8 cellular contexts compared by ENCODE assay signal in the genomic region with DNA sequence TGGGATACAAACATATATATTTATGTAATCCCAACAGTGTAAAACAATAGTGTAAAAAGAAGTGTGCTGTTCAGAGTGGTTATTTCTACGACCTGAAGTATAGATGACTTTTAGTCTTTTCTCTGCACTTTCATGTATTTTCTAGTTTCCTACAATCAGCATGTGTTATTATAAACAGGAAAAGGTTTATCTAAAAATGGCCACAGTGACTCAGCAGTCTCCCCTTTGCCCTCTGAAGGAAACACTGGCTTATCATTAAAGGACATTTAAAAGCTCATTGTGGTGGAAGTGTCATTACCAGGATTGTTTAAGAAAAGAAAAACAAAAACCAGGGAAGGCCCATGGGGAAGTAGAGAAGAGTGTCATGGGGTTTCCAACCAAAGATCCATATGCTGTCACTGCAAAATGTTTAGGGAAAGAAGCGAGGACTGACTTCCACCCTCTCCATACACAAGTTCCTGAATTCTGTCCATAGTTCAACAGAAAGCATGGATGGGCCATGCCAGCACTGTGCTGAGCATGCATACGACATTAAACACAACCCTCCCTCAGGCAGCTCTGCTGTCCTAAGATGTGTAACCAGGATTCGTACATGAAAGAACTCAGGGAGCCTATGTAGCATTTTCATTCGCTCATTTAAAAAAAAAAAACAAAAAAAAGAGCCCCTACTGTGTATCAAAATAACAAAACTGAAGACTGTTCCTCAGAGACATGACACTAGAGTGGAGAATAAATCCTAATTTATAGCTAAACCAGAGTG. TPM values are rescaled to one million over a fixed set of nuclear protein-coding genes. Genes with fewer than 3 reads are reported as not detected.
DNase-seq lines count a peak whose midpoint lies in the region; ATAC-seq and TF ChIP-seq lines count a peak whose summit lies in the region.

No MANE protein-coding gene starts in this region.

- TF ChIP-seq CTCF in heart right ventricle (IDR thresholded peaks at IDR 0.05) (no peak), RWPE1 (conservative IDR thresholded peaks at IDR 0.05; ENCODE audit: low read depth) (no peak)

- peaks cover 0 to 58% (median 9%) of the 10 kb centered on the region in 9 donors for H3K36me3 ChIP-seq in heart right ventricle

- H3K9me3 Mint-ChIP-seq in T-helper 2 cell treated with Interferon-gamma antibody and Interleukin-4, amounts not matched to agents 5 μg/mL and 100 μg/mL, for 36 hours = peaks cover 49% of the 10 kb centered on the region

- DNase-seq in Daoy (ENCODE audit: low read depth) (peak; percentile 44), heart right ventricle (peak in 1 of 2 donors; percentile 41), AG08395 (ENCODE audit: low spot score) (no peak), RWPE1 (ENCODE audit: low spot score) (no peak)
- no peak for DNase-seq in T-helper 2 cell treated with Interferon-gamma antibody and Interleukin-4, amounts not matched to agents 5 μg/mL and 100 μg/mL, for 36 hours (ENCODE audit: low spot score)
- no peak for DNase-seq in stimulated activated naive CD8-positive, alpha-beta T cell treated with anti-CD3 and anti-CD28 coated beads, Interleukin-15, Interleukin-2, amounts not matched to agents 100 U/mL and 50 U/mL, for 24 hours

- intact Hi-C loops in heart right ventricle (cut with DNase I) = loop anchor here in 5 of 10 donors (5.0 to 10.0 kb wide), 5 partner anchors 165 to 513 kb away; a partner anchor contains a TSS

- H3K4me1 ChIP-seq in heart right ventricle = peaks cover 26 to 73% (median 66%) of the 10 kb centered on the region in 9 donors

- peak; percentile 45 for ATAC-seq in HG02623 (IDR thresholded peaks at IDR 0.05; ENCODE audit: unreplicated experiment)
- ATAC-seq in heart right ventricle = peak in 7 of 8 donors; percentile 25 to 73 (median 63)
- peak; percentile 42 for ATAC-seq in stimulated activated naive CD8-positive, alpha-beta T cell treated with anti-CD3 and anti-CD28 coated beads, Interleukin-15, Interleukin-2, amounts not matched to agents 100 U/mL and 50 U/mL, for 24 hours
- no peak for ATAC-seq in HG02571 (IDR thresholded peaks at IDR 0.05; ENCODE audit: unreplicated experiment)

- H3K4me1 Mint-ChIP-seq in T-helper 2 cell treated with Interferon-gamma antibody and Interleukin-4, amounts not matched to agents 5 μg/mL and 100 μg/mL, for 36 hours (ENCODE audit: low read depth) = peaks cover 25% of the 10 kb centered on the region

- peaks cover 86% of the 10 kb centered on the region for H3K36me3 Mint-ChIP-seq in T-helper 2 cell treated with Interferon-gamma antibody and Interleukin-4, amounts not matched to agents 5 μg/mL and 100 μg/mL, for 36 hours (ENCODE audit: low read depth)

- H3K4me3 ChIP-seq in heart right ventricle = peak overlapping the region in 1 of 10 donors; percentile 20

- 57 to 66% methylated on average over 5 of the region's 5 CpGs for WGBS in heart right ventricle, 2 donors

- H3K27ac Mint-ChIP-seq in T-helper 2 cell treated with Interferon-gamma antibody and Interleukin-4, amounts not matched to agents 5 μg/mL and 100 μg/mL, for 36 hours = peak overlapping the region; percentile 50

- peak overlapping the region; percentile 37 for H3K4me3 Mint-ChIP-seq in T-helper 2 cell treated with Interferon-gamma antibody and Interleukin-4, amounts not matched to agents 5 μg/mL and 100 μg/mL, for 36 hours

- no peaks in the 10 kb centered on the region for H3K27me3 ChIP-seq in heart right ventricle

- no peaks in the 10 kb centered on the region for H3K27me3 Mint-ChIP-seq in T-helper 2 cell treated with Interferon-gamma antibody and Interleukin-4, amounts not matched to agents 5 μg/mL and 100 μg/mL, for 36 hours (ENCODE audit: low read depth)

- peaks cover 0 to 17% (median 14%) of the 10 kb centered on the region in 11 donors for H3K9me3 ChIP-seq in heart right ventricle

- H3K27ac ChIP-seq in heart right ventricle = peak overlapping the region; percentile 18 to 88 (median 80)
- H3K27ac ChIP-seq in RWPE1 = no peak overlapping the region

- POLR2A ChIA-PET in RWPE1 (lab: Yijun Ruan, JAX; ENCODE audit: low non-redundant PET) = no interaction called here

- CTCF ChIA-PET in RWPE1 (lab: Yijun Ruan, JAX) = interaction anchor here (0.6 kb wide), 1 partner anchor 197 kb away, joined by 5 read pairs; no protein-coding TSS in a partner anchor

RNA-seq across cellular contexts. Expression of a gene that starts 10.2 kb away (rescaled TPM):
- 54.7 and 58.7 TPM in 2 replicates for total RNA-seq in Daoy (2014; rRNA removed; shearing (Covaris generic))
- 10 to 100 TPM; 16.0 to 33.3 (median 22.6) TPM for total RNA-seq in heart right ventricle
- polyA plus RNA-seq in heart right ventricle = 10 to 100 TPM; 20.1 to 23.4 TPM

RNA-seq across cellular contexts. Expression of a gene that starts 12.4 kb away (rescaled TPM):
- 0.48 and 1.2 TPM in 2 replicates for total RNA-seq in Daoy (2014; rRNA removed; shearing (Covaris generic))
- total RNA-seq in heart right ventricle = 10 to 100 TPM; 15.7 to 74.1 (median 26.2) TPM
- 10 to 100 TPM in 1 of 2 donors, 1 to 10 TPM in 1; 6.1 to 28.3 TPM for polyA plus RNA-seq in heart right ventricle

RNA-seq across cellular contexts. Expression of a gene that starts 51.0 kb away (rescaled TPM):
- total RNA-seq in Daoy (2014; rRNA removed; shearing (Covaris generic)) = 3.7 and 16.8 TPM in 2 replicates
- total RNA-seq in heart right ventricle = 10 to 100 TPM in 1 of 10 donors, 1 to 10 TPM in 9; 3.0 to 10.4 (median 5.9) TPM
- 1 to 10 TPM; 3.7 to 8.6 TPM for polyA plus RNA-seq in heart right ventricle
